22 cellular contexts compared by ENCODE assay signal in genomic region chr2:71944183-71944550, GRCh38.
DNase-seq lines count a peak whose midpoint lies in the region; ATAC-seq, FAIRE-seq and TF ChIP-seq lines count a peak whose summit lies in the region.
"Had no signal": no experiment of that assay in that cellular context is flagged by ENCODE, and none has a peak within 500 bp of the region (broad histone marks: within the 10 kb centered on the region; RNA-seq: fewer than 3 reads in every experiment).

No MANE protein-coding gene starts in this region.

- H2AFZ ChIP-seq in H1 (ENCODE audit: low read length), result no peak overlapping the region
- H2AFZ ChIP-seq in neuronal stem cell (ENCODE audit: low read length), result peak overlapping the region; percentile 26
- H2AFZ ChIP-seq in trophoblast cell (ENCODE audit: insufficient read depth, low read length, poor library complexity), result no peak overlapping the region

- ATAC-seq in left cardiac atrium, result no peak
- ATAC-seq in upper lobe of right lung, result no peak
- ATAC-seq: A549, HepG2 had no signal

- no peak overlapping the region for H3K56ac ChIP-seq in H1 (replicated peaks; ENCODE audit: insufficient read length, low read depth, low read length)

- POLR2A ChIA-PET in H1 (lab: Charles Lee; ENCODE audit: partially characterized antibody), result no interaction called here

- no peaks in the 10 kb centered on the region for H4K20me1 ChIP-seq in H1 (replicated peaks in 1 of 2; ENCODE audit: control insufficient read depth in 1 of 2, insufficient read depth in 2 of 2, low read length in 2 of 2)

- H2BK120ac ChIP-seq in H1 (replicated peaks; ENCODE audit: low read depth, low read length) (no peak overlapping the region), neuronal stem cell (ENCODE audit: low read depth, low read length) (peak overlapping the region; percentile 18), trophoblast cell (ENCODE audit: insufficient read depth, low read length, poor library complexity) (no peak overlapping the region)

- H2BK12ac ChIP-seq in H1 (ENCODE audit: low read depth, low read length) (0 out of 2 replicates have a peak overlapping the region, but pooled peaks have one; percentile 2), neuronal stem cell (ENCODE audit: low read length) (no peak overlapping the region), trophoblast cell (ENCODE audit: low read length) (no peak overlapping the region)

- no peak overlapping the region for H2BK5ac ChIP-seq in H1 (ENCODE audit: low read depth, low read length)
- H2BK5ac ChIP-seq in neuronal stem cell (ENCODE audit: low read length), result no peak overlapping the region
- no peak overlapping the region for H2BK5ac ChIP-seq in trophoblast cell (ENCODE audit: low read depth, low read length, poor library complexity)

- H3K27me3 ChIP-seq in left ventricle myocardium inferior (ENCODE audit: low read depth) (peaks cover 11% of the 10 kb centered on the region), H1 (replicated peaks in 1 of 4; ENCODE audit: control insufficient read depth in 3 of 4, extremely low read depth in 1 of 4, insufficient read depth in 3 of 4, low read length in 3 of 4) (no peaks in the 10 kb centered on the region), neuronal stem cell (ENCODE audit: control insufficient read depth in 3 of 3, insufficient read depth in 3 of 3, low read depth in 1 of 3, low read length in 3 of 3) (peaks cover 0 to 3% (median 0%) of the 10 kb centered on the region in 3 experiments), upper lobe of right lung (no peaks in the 10 kb centered on the region), trophoblast cell (ENCODE audit: insufficient read depth, low read length) (no peaks in the 10 kb centered on the region)
- H3K27me3 ChIP-seq: MG63 had no signal

- H4K91ac ChIP-seq in H1 (replicated peaks; ENCODE audit: insufficient read length, low read length), result no peak overlapping the region
- H4K91ac ChIP-seq in neuronal stem cell (ENCODE audit: low read depth, low read length, poor library complexity), result no peak overlapping the region
- no peak overlapping the region for H4K91ac ChIP-seq in trophoblast cell (ENCODE audit: low read depth, low read length)

- no peak for TF ChIP-seq EP300 in H1 (IDR thresholded peaks at IDR 0.05; ENCODE audit: borderline replicate concordance in 1 of 2, low read depth in 2 of 2, low read length in 2 of 2)

- no peak overlapping the region for H3K4me3 ChIP-seq in left ventricle myocardium inferior
- H3K4me3 ChIP-seq in H1 (ENCODE audit: extremely low read depth in 1 of 4, insufficient read depth in 2 of 4, low read depth in 3 of 4, low read length in 4 of 4), result no peak overlapping the region
- H3K4me3 ChIP-seq in neuronal stem cell (ENCODE audit: low read length in 2 of 2), result no peak overlapping the region
- no peak overlapping the region for H3K4me3 ChIP-seq in upper lobe of right lung
- H3K4me3 ChIP-seq in trophoblast cell (ENCODE audit: low read depth, low read length), result no peak overlapping the region
- H3K4me3 ChIP-seq: A549, MG63 had no signal

- H2AK5ac ChIP-seq in H1 (ENCODE audit: low read depth, low read length) (no peak overlapping the region), neuronal stem cell (ENCODE audit: low read depth, low read length) (no peak overlapping the region), trophoblast cell (ENCODE audit: low read length) (no peak overlapping the region)

- H3K36me3 ChIP-seq in left ventricle myocardium inferior (no peaks in the 10 kb centered on the region), H1 (ENCODE audit: control insufficient read depth in 2 of 4, insufficient read depth in 4 of 4, low read length in 3 of 4) (no peaks in the 10 kb centered on the region; a peak in 1 of 8 replicates), neuronal stem cell (replicated peaks in 1 of 2; ENCODE audit: control insufficient read depth in 2 of 2, insufficient read depth in 2 of 2, low read length in 2 of 2) (no peaks in the 10 kb centered on the region), upper lobe of right lung (no peaks in the 10 kb centered on the region), trophoblast cell (ENCODE audit: control insufficient read depth in 1 of 2, insufficient read depth in 2 of 2, low read length in 2 of 2) (no peaks in the 10 kb centered on the region)
- H3K36me3 ChIP-seq: MG63 had no signal

- H2BK15ac ChIP-seq in H1 (ENCODE audit: low read length), result no peak overlapping the region
- no peak overlapping the region for H2BK15ac ChIP-seq in neuronal stem cell (ENCODE audit: low read length)

- no peak for FAIRE-seq in H1 (lab: Jason Lieb, UNC)
- FAIRE-seq: A549, H54, HepG2 had no signal

- H4K12ac ChIP-seq in trophoblast cell (ENCODE audit: low read depth, low read length), result no peak overlapping the region

- H3K79me1 ChIP-seq in H1 (ENCODE audit: low read depth, low read length), result no peaks in the 10 kb centered on the region
- no peaks in the 10 kb centered on the region for H3K79me1 ChIP-seq in neuronal stem cell (ENCODE audit: low read depth, low read length)
- no peaks in the 10 kb centered on the region for H3K79me1 ChIP-seq in trophoblast cell (ENCODE audit: low read length)

- no peak for DNase-seq in left ventricle myocardium inferior
- DNase-seq in left cardiac atrium, result no peak
- no peak for DNase-seq in H1 (ENCODE audit: low read depth in 1 of 2, low spot score in 2 of 2)
- DNase-seq in neuronal stem cell (ENCODE audit: low spot score), result no peak
- peak; percentile 45 for DNase-seq in upper lobe of right lung
- no peak for DNase-seq in trophoblast cell
- no peak for DNase-seq in AML-193 (lab: John Stamatoyannopoulos, UW)
- DNase-seq in activated CD4-positive, CD25-positive, alpha-beta regulatory T cell treated with anti-CD3 and anti-CD28 coated beads, Interleukin-2, amount 50 U/mL, for 72 hours, result no peak
- DNase-seq: Calu3; CD4-positive, alpha-beta T cell; DMS79; GDM1; MG63; NCI-H1105; NCI-H1694 treated with DMSO at 0.1 percent for 48 hours; NCI-H69; NK-92 treated with Interleukin-12 subunit alpha and Interleukin-12 subunit beta, amount 100 ng/mL, for 24 hours; OCI-M1; RPMI8226 had no signal

- H3K23ac ChIP-seq in H1 (ENCODE audit: insufficient read length), result no peak overlapping the region
- no peak overlapping the region for H3K23ac ChIP-seq in neuronal stem cell (ENCODE audit: low read depth, low read length, poor library complexity)
- H3K23ac ChIP-seq in trophoblast cell (ENCODE audit: low read length), result no peak overlapping the region

- H3K4ac ChIP-seq in H1 (replicated peaks; ENCODE audit: insufficient read length, low read depth, low read length) (no peak overlapping the region), neuronal stem cell (ENCODE audit: low read length) (no peak overlapping the region), trophoblast cell (ENCODE audit: low read depth, low read length) (no peak overlapping the region)

- H3K79me2 ChIP-seq in H1 (ENCODE audit: control insufficient read depth in 1 of 2, insufficient read depth in 2 of 2, low read length in 2 of 2), result no peaks in the 10 kb centered on the region
- no peaks in the 10 kb centered on the region for H3K79me2 ChIP-seq in trophoblast cell (ENCODE audit: control insufficient read depth, insufficient read depth, low read length, poor library complexity)

- H3K9ac ChIP-seq in H1 (replicated peaks in 1 of 4; ENCODE audit: extremely low read depth in 1 of 4, low read depth in 3 of 4, low read length in 3 of 4) (no peak overlapping the region), neuronal stem cell (ENCODE audit: low read depth, low read length, poor library complexity) (no peak overlapping the region), trophoblast cell (ENCODE audit: low read length) (no peak overlapping the region)

- no peak overlapping the region for H3K14ac ChIP-seq in H1 (ENCODE audit: insufficient read length)
- no peak overlapping the region for H3K14ac ChIP-seq in neuronal stem cell (ENCODE audit: low read length)
- H3K14ac ChIP-seq in trophoblast cell (ENCODE audit: low read length), result no peak overlapping the region

- no peak overlapping the region for H2BK20ac ChIP-seq in H1 (ENCODE audit: low read length)

- no peak for TF ChIP-seq RAD21 in H1 (IDR thresholded peaks at IDR 0.05 in 1 of 2, conservative IDR thresholded peaks at IDR 0.05 in 1 of 2; ENCODE audit: low read depth in 2 of 2, low read length in 2 of 2)

- intact Hi-C loops in left ventricle myocardium inferior (cut with micrococcal nuclease) (no loop called here), left cardiac atrium (cut with DNase I) (no loop called here), upper lobe of right lung (cut with DNase I) (no loop called here)

- no peak overlapping the region for H4K5ac ChIP-seq in H1 (ENCODE audit: insufficient read length, low read depth, low read length)

- no peak for TF ChIP-seq CTCF in left ventricle myocardium inferior (IDR thresholded peaks at IDR 0.05; ENCODE audit: borderline replicate concordance)
- TF ChIP-seq CTCF in H1 (IDR thresholded peaks at IDR 0.05; ENCODE audit: control extremely low read depth in 1 of 3, insufficient read depth in 1 of 3, low read depth in 1 of 3, low read length in 3 of 3), result no peak
- no peak for TF ChIP-seq CTCF in upper lobe of right lung (IDR thresholded peaks at IDR 0.05)

- H3K18ac ChIP-seq in H1 (ENCODE audit: extremely low read depth, low read length) (no peak overlapping the region), neuronal stem cell (ENCODE audit: low read length) (peak overlapping the region; percentile 89), trophoblast cell (ENCODE audit: low read length) (no peak overlapping the region)

- CTCF ChIA-PET in H1 (lab: Charles Lee; ENCODE audit: partially characterized antibody), result interaction anchor here (1.6 to 4.7 kb wide), 2 partner anchors 21 to 207 kb away, joined by 5 to 24 read pairs; no protein-coding TSS in a partner anchor

- no peak for TF ChIP-seq POLR2A in H1 (IDR thresholded peaks at IDR 0.05; ENCODE audit: control extremely low read depth in 1 of 2, low read depth in 2 of 2, low read length in 2 of 2)

- no peaks in the 10 kb centered on the region for H3K23me2 ChIP-seq in H1 (ENCODE audit: low read depth, low read length)

- H3K4me1 ChIP-seq in left ventricle myocardium inferior (peaks cover 35% of the 10 kb centered on the region), H1 (replicated peaks in 1 of 4; ENCODE audit: control insufficient read depth in 3 of 4, insufficient read depth in 4 of 4, low read length in 3 of 4) (no peaks in the 10 kb centered on the region), neuronal stem cell (ENCODE audit: control insufficient read depth in 2 of 2, insufficient read depth in 1 of 2, low read depth in 1 of 2, low read length in 2 of 2) (peaks cover 0 to 14% of the 10 kb centered on the region in 2 donors), upper lobe of right lung (no peaks in the 10 kb centered on the region), trophoblast cell (ENCODE audit: control insufficient read depth in 1 of 2, insufficient read depth in 2 of 2, low read length in 2 of 2) (no peaks in the 10 kb centered on the region)
- H3K4me1 ChIP-seq: A549 had no signal

- H3K4me2 ChIP-seq in H1 (ENCODE audit: insufficient read depth in 1 of 2, low read depth in 2 of 2, low read length in 2 of 2), result no peak overlapping the region
- no peak overlapping the region for H3K4me2 ChIP-seq in neuronal stem cell (ENCODE audit: insufficient read depth, low read length, poor library complexity, severe bottlenecking)
- no peak overlapping the region for H3K4me2 ChIP-seq in trophoblast cell (ENCODE audit: low read length)
- H3K4me2 ChIP-seq: A549 had no signal

- H3K9me3 ChIP-seq in left ventricle myocardium inferior (replicated peaks) (no peaks in the 10 kb centered on the region), H1 (ENCODE audit: insufficient read depth in 2 of 2, low read depth in 1 of 2, low read length in 1 of 2) (no peaks in the 10 kb centered on the region), neuronal stem cell (replicated peaks in 1 of 2; ENCODE audit: control insufficient read depth in 2 of 2, insufficient read depth in 1 of 2, low read depth in 1 of 2, low read length in 2 of 2) (peaks cover 0 to 1% of the 10 kb centered on the region in 2 donors), upper lobe of right lung (no peaks in the 10 kb centered on the region), trophoblast cell (ENCODE audit: insufficient read depth, low read depth, low read length) (peaks cover 2% of the 10 kb centered on the region)
- H3K9me3 ChIP-seq: A549, MG63 had no signal

- 75% methylated on average over 8 of the region's 8 CpGs; no CpG with 5 or more reads in 1 of the 2 experiments for WGBS in H1 (ENCODE audit: extremely low coverage in 1 of 2, insufficient coverage in 1 of 2, insufficient read length in 1 of 2, insufficient replicate concordance in 2 of 2, low coverage in 1 of 2, low lambda C conversion rate in 2 of 2, missing lambda C conversion rate in 1 of 2), 2 experiments
- no CpG with 5 or more reads among the region's 8 CpGs for WGBS in neuronal stem cell (ENCODE audit: extremely low coverage in 2 of 2, insufficient read length in 2 of 2, insufficient replicate concordance in 1 of 2), 2 donors
- WGBS in trophoblast cell (ENCODE audit: extremely low coverage, insufficient coverage, insufficient read length), result no CpG with 5 or more reads among the region's 8 CpGs

- H4K8ac ChIP-seq in H1 (ENCODE audit: extremely low read depth, insufficient read depth, low read length), result no peak overlapping the region
- no peak overlapping the region for H4K8ac ChIP-seq in neuronal stem cell (ENCODE audit: low read depth, low read length)
- H4K8ac ChIP-seq in trophoblast cell (ENCODE audit: low read depth, low read length), result no peak overlapping the region

- H3K27ac ChIP-seq in left ventricle myocardium inferior (replicated peaks) (peak overlapping the region; percentile 63), H1 (ENCODE audit: low read depth, low read length) (no peak overlapping the region), neuronal stem cell (replicated peaks; ENCODE audit: low read length) (no peak overlapping the region), upper lobe of right lung (no peak overlapping the region), trophoblast cell (ENCODE audit: low read depth, low read length) (no peak overlapping the region)
- H3K27ac ChIP-seq: A549 had no signal
